ENCODE assay signal across 1 cellular context in genomic region chr17:41919840-41920579, GRCh38.
TF ChIP-seq lines count a peak whose summit lies in the region.

No MANE protein-coding gene starts in this region.

TF ChIP-seq in SK-N-SH treated with all-trans-retinoic acid at 6 μM for 48 hours, 23 proteins besides CTCF, POLR2A, EP300 and RAD21 (continued from another document):
- TF ChIP-seq CSRNP3 (CRISPR knock-in tag; IDR thresholded peaks at IDR 0.05) (no peak), POU6F1 (CRISPR knock-in tag; IDR thresholded peaks at IDR 0.05; ENCODE audit: borderline replicate concordance, low read depth) (no peak), BACH2 (CRISPR knock-in tag; IDR thresholded peaks at IDR 0.05; ENCODE audit: borderline replicate concordance) (no peak), ESRRG (CRISPR knock-in tag; IDR thresholded peaks at IDR 0.05) (no peak), ZC3H10 (CRISPR knock-in tag; IDR thresholded peaks at IDR 0.05) (no peak), ZFP30 (CRISPR knock-in tag; IDR thresholded peaks at IDR 0.05) (no peak), ZFP3 (CRISPR knock-in tag; IDR thresholded peaks at IDR 0.05) (no peak)
